7 cellular contexts compared by ENCODE assay signal in the genomic region with DNA sequence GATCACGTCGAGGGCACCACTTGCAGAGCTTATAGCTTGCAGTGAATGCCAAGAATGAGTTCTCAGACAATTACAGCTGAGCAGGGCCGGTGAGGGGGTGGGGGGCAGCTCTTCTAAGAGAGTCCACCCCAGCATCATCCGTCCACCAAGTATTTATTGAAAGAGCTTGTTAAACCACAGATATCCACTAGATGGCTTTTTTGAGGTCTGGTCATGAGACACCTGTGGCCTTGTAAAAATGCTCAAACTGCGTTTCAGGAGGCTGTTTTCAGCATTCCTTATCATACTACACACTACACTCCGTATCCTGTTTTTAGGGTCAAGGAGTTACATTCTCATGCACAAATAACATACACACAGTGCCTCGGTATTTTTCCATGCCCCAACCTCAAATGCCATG. TPM values are rescaled to one million over a fixed set of nuclear protein-coding genes. Genes with fewer than 3 reads are reported as not detected.
DNase-seq lines count a peak whose midpoint lies in the region; ATAC-seq and TF ChIP-seq lines count a peak whose summit lies in the region.

No MANE protein-coding gene starts in this region.

- H3K36me3 Mint-ChIP-seq in progenitor cell of endocrine pancreas (ENCODE audit: insufficient read depth) = peaks cover 57% of the 10 kb centered on the region

- peak; percentile 72 for ATAC-seq in GM18511 (IDR thresholded peaks at IDR 0.05; ENCODE audit: unreplicated experiment)
- no peak for ATAC-seq in HG02938 (IDR thresholded peaks at IDR 0.05; ENCODE audit: unreplicated experiment)

- H3K27me3 ChIP-seq in MG63 = no peaks in the 10 kb centered on the region

- H3K27me3 Mint-ChIP-seq in progenitor cell of endocrine pancreas = no peaks in the 10 kb centered on the region

- peaks cover 42% of the 10 kb centered on the region for H3K36me3 ChIP-seq in MG63

- peaks cover 8% of the 10 kb centered on the region; the same call in 1 of the 2 replicates for H3K9me3 ChIP-seq in MG63

- H3K9me3 Mint-ChIP-seq in progenitor cell of endocrine pancreas (ENCODE audit: low read depth) = peaks cover 22% of the 10 kb centered on the region

- H3K4me3 Mint-ChIP-seq in progenitor cell of endocrine pancreas (ENCODE audit: low read depth) = no peak overlapping the region

- peak; percentile 10 to 46 for DNase-seq in Kasumi-1 (lab: John Stamatoyannopoulos, UW)
- peak; percentile 79 for DNase-seq in choroid plexus epithelial cell (ENCODE audit: low read depth)
- no peak for DNase-seq in progenitor cell of endocrine pancreas (ENCODE audit: low spot score, unreplicated experiment)
- no peak for DNase-seq in MG63
- no peak for DNase-seq in activated T-cell treated with anti-CD3 and anti-CD28 coated beads, Interleukin-2, amount 50 U/mL, for 1 hour

- peak overlapping the region; percentile 70 for H3K27ac Mint-ChIP-seq in progenitor cell of endocrine pancreas

- peaks cover 2% of the 10 kb centered on the region for H3K4me1 Mint-ChIP-seq in progenitor cell of endocrine pancreas (ENCODE audit: low read depth)

- peak; percentile 67 for TF ChIP-seq CTCF in choroid plexus epithelial cell (conservative IDR thresholded peaks at IDR 0.05; ENCODE audit: low read depth, low read length)
- TF ChIP-seq CTCF in progenitor cell of endocrine pancreas (IDR thresholded peaks at IDR 0.05; ENCODE audit: unreplicated experiment) = peak; percentile 57

- H3K4me3 ChIP-seq in choroid plexus epithelial cell (ENCODE audit: low read depth, low read length) = no peak overlapping the region
- H3K4me3 ChIP-seq in MG63 = no peak overlapping the region

RNA-seq across cellular contexts. Expression of a gene that starts 51.5 kb away (rescaled TPM):
- 261 and 262 TPM in 2 replicates for total RNA-seq in progenitor cell of endocrine pancreas
- 84.5 and 86.0 TPM in 2 replicates for total RNA-seq in MG63 (2014; rRNA removed; shearing (Covaris generic); ENCODE audit: low replicate concordance)

Comparison
In these comparisons a context has a peak if more than half of its experiments do, and no peak if none do; other contexts are left out.
1. DNase-seq: peak in Kasumi-1 (2 of 2) and choroid plexus epithelial cell (single experiment); none in progenitor cell of endocrine pancreas (single experiment), MG63 (single experiment) and activated T-cell treated with anti-CD3 and anti-CD28 coated beads, Interleukin-2, amount 50 U/mL, for 1 hour (single experiment).